ENCODE assay signal across 12 cellular contexts in the genomic region with DNA sequence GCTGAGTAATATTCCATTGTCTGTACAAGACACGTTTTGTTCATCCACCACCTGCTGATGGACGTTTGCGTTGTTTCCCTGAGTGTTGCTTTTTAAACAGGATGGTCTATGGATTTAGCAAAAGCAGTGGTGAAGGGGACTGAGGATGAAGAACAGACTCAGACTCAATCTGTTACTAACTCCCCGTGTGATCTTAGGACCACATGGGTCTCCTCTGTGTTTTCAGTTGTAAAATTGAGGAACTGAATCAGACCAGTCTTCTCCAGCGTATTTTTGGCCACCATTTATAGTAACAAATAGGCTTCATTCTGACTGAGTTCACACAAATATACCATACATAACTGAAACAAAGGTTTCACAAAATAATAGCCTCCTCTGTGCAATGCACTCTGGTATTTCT.
DNase-seq lines count a peak whose midpoint lies in the region; ATAC-seq and TF ChIP-seq lines count a peak whose summit lies in the region.
"Had no signal": no experiment of that assay in that cellular context is flagged by ENCODE, and none has a peak within 500 bp of the region (broad histone marks: within the 10 kb centered on the region; RNA-seq: fewer than 3 reads in every experiment).

No MANE protein-coding gene starts in this region.

- CTCF ChIA-PET in activated B cell treated with CpG ODN at 0.5 μM for 24 hours (lab: Charles Lee): no interaction called here

- TF ChIP-seq CTCF in activated B cell treated with CpG ODN at 0.5 μM for 24 hours (IDR thresholded peaks at IDR 0.05): no peak

- intact Hi-C loops in activated B cell treated with CpG ODN at 0.5 μM for 24 hours (cut with micrococcal nuclease): loop anchor here (1.0 to 10.0 kb wide), 3 partner anchors 13 to 287 kb away; no protein-coding TSS in a partner anchor

- DNase-seq in activated B cell treated with CpG ODN at 0.5 μM for 24 hours: no peak
- no peak for DNase-seq in LoVo (ENCODE audit: low spot score)
- DNase-seq in COR-L47 (lab: John Stamatoyannopoulos, UW): no peak
- DNase-seq in kidney glomerular epithelial cell (lab: John Stamatoyannopoulos, UW): no peak
- DNase-seq in stimulated activated CD4-positive, alpha-beta T cell treated with anti-CD3 and anti-CD28 coated beads, Interleukin-4, amount 100 ng/mL, for 24 hours: no peak
- DNase-seq: DMS79, left lung, NCI-H2081, SHP77 treated with DMSO at 0.1 percent for 48 hours had no signal

- ATAC-seq in GM18868 (IDR thresholded peaks at IDR 0.05; ENCODE audit: unreplicated experiment) (peak; percentile 85), GM21717 (IDR thresholded peaks at IDR 0.05; ENCODE audit: unreplicated experiment) (peak; percentile 88), HG03175 (IDR thresholded peaks at IDR 0.05; ENCODE audit: unreplicated experiment) (peak; percentile 93), activated B cell treated with CpG ODN at 0.5 μM for 24 hours (ENCODE audit: low read depth) (peak; percentile 87)
- ATAC-seq: left lung had no signal

- peaks cover 17% of the 10 kb centered on the region for H3K36me3 Mint-ChIP-seq in activated B cell treated with CpG ODN at 0.5 μM for 24 hours (ENCODE audit: low read depth)

- peaks cover 57% of the 10 kb centered on the region for H3K4me1 Mint-ChIP-seq in activated B cell treated with CpG ODN at 0.5 μM for 24 hours

- peak overlapping the region; percentile 79 for H3K27ac Mint-ChIP-seq in activated B cell treated with CpG ODN at 0.5 μM for 24 hours

- H3K9me3 Mint-ChIP-seq in activated B cell treated with CpG ODN at 0.5 μM for 24 hours: no peaks in the 10 kb centered on the region

- POLR2A ChIA-PET in activated B cell treated with CpG ODN at 0.5 μM for 24 hours (lab: Charles Lee): no interaction called here

- H3K4me3 Mint-ChIP-seq in activated B cell treated with CpG ODN at 0.5 μM for 24 hours: peak overlapping the region; percentile 47

- no peaks in the 10 kb centered on the region for H3K27me3 Mint-ChIP-seq in activated B cell treated with CpG ODN at 0.5 μM for 24 hours
